37 cellular contexts compared by ENCODE assay signal in genomic region chr12:57181072-57181471, GRCh38. TPM values are rescaled to one million over a fixed set of nuclear protein-coding genes. Genes with fewer than 3 reads are reported as not detected.
"Had no signal": no experiment of that assay in that cellular context is flagged by ENCODE, and none has a peak within 500 bp of the region (broad histone marks: within the 10 kb centered on the region; RNA-seq: fewer than 3 reads in every experiment).

No MANE protein-coding gene starts in this region.

- H3K27ac ChIP-seq: body of pancreas, colonic mucosa, gastroesophageal sphincter, neural progenitor cell, thyroid gland had no signal

- H3K27me3 ChIP-seq: body of pancreas, colonic mucosa, gastroesophageal sphincter, neural progenitor cell, thyroid gland had no signal

- H3K36me3 ChIP-seq: neural progenitor cell had no signal

- H3K4me3 ChIP-seq: body of pancreas, colonic mucosa, gastroesophageal sphincter, neural progenitor cell, thyroid gland had no signal

- H3K9ac ChIP-seq: neural progenitor cell had no signal

- H3K4me2 ChIP-seq: neural progenitor cell had no signal

- DNase-seq: activated B cell treated with CpG ODN at 0.5 μM for 24 hours; activated CD4-positive, alpha-beta T cell treated with anti-CD3 and anti-CD28 coated beads, Interleukin-2, amount 50 U/mL, for 1 hour; activated CD8-positive, alpha-beta memory T cell treated with anti-CD3 and anti-CD28 coated beads, Interleukin-2, amount 10 ng/mL, durations not matched to agents 7 days and 5 days; activated CD8-positive, alpha-beta T cell treated with anti-CD3 and anti-CD28 coated beads, Interleukin-2, amount 10 ng/mL, durations not matched to agents 7 days and 5 days; activated naive CD4-positive, alpha-beta T cell; activated T-cell treated with anti-CD3 and anti-CD28 coated beads, Interleukin-2, amount 50 U/mL, for 48 hours; aorta; body of pancreas; cerebellar nuclear complex; colonic mucosa; effector CD8-positive, alpha-beta T cell; hypothalamus; immature natural killer cell; kidney; left colon; naive thymus-derived CD8-positive, alpha-beta T cell; small intestine; stimulated activated CD4-positive, alpha-beta T cell treated with anti-CD3 and anti-CD28 coated beads, Interleukin-4, amount 100 ng/mL, for 4 hours; stimulated activated CD8-positive, alpha-beta memory T cell treated with anti-CD3 and anti-CD28 coated beads, Interleukin-4, amount 100 ng/mL, for 48 hours; stimulated activated naive CD8-positive, alpha-beta T cell treated with anti-CD3 and anti-CD28 coated beads, Interleukin-15, amount 100 ng/mL, for 72 hours; substantia nigra; T-helper 2 cell; thyroid gland had no signal

- FAIRE-seq: kidney, small intestine had no signal

- H3K4me1 ChIP-seq: body of pancreas, colonic mucosa, gastroesophageal sphincter, neural progenitor cell, thyroid gland had no signal

- H3K9me3 ChIP-seq: body of pancreas, colonic mucosa, gastroesophageal sphincter, thyroid gland had no signal

- H2AFZ ChIP-seq: neural progenitor cell had no signal

- ATAC-seq: activated CD8-positive, alpha-beta memory T cell treated with anti-CD3 and anti-CD28 coated beads, Interleukin-2, amount 10 ng/mL, durations not matched to agents 7 days and 5 days; activated CD8-positive, alpha-beta T cell treated with anti-CD3 and anti-CD28 coated beads, Interleukin-2, amount 10 ng/mL, durations not matched to agents 7 days and 5 days; activated naive CD4-positive, alpha-beta T cell treated with anti-CD3 and anti-CD28 coated beads, Interleukin-2, amount 50 U/mL, for 72 hours; body of pancreas; gastroesophageal sphincter; left colon; naive thymus-derived CD8-positive, alpha-beta T cell; stimulated activated memory B cell treated with anti-CD40 and anti-IgM and Interleukin-4, amounts not matched to agents 10 μg/mL and 1 μg/mL and 100 μg/mL, for 72 hours; stimulated activated naive CD8-positive, alpha-beta T cell treated with anti-CD3 and anti-CD28 coated beads, Interleukin-15, amount 100 ng/mL, for 72 hours had no signal

RNA-seq across cellular contexts. Expression of gene LRP1-AS, which starts 33.7 kb away (rescaled TPM):
- total RNA-seq: activated B cell treated with CpG ODN at 0.5 μM for 24 hours; activated CD8-positive, alpha-beta memory T cell treated with anti-CD3 and anti-CD28 coated beads, Interleukin-2, amount 10 ng/mL, durations not matched to agents 7 days and 5 days; activated CD8-positive, alpha-beta T cell treated with anti-CD3 and anti-CD28 coated beads, Interleukin-2, amount 10 ng/mL, durations not matched to agents 7 days and 5 days; activated naive CD4-positive, alpha-beta T cell treated with anti-CD3 and anti-CD28 coated beads, Interleukin-2, amount 50 U/mL, for 72 hours; aorta; body of pancreas; colonic mucosa; dermis microvascular lymphatic vessel endothelial cell; epithelial cell of proximal tubule; fibroblast of lung; fibroblast of villous mesenchyme; gastroesophageal sphincter; kidney; left colon; lower leg skin; naive thymus-derived CD8-positive, alpha-beta T cell; omental fat pad; posterior vena cava; sciatic nerve; thyroid gland; ureter had no signal
- polyA plus RNA-seq: adipose tissue; aorta; fibroblast of lung; immature natural killer cell; naive thymus-derived CD8-positive, alpha-beta T cell had no signal

RNA-seq across cellular contexts. Expression of gene NXPH4, which starts 35.5 kb away (rescaled TPM):
- total RNA-seq: epithelial cell of proximal tubule, left colon, ureter had no signal
- polyA plus RNA-seq: immature natural killer cell; naive thymus-derived CD8-positive, alpha-beta T cell had no signal
